In genomic region chr17:5527647-5528250, GRCh38 we compare ENCODE assay signal across 1 cellular context.
TF ChIP-seq lines count a peak whose summit lies in the region.

No MANE protein-coding gene starts in this region.

TF ChIP-seq in endothelial cell of umbilical vein, 7 proteins besides CTCF, POLR2A, EP300 and RAD21:
- no peak for TF ChIP-seq GATA2 (IDR thresholded peaks at IDR 0.05; ENCODE audit: insufficient read depth, insufficient read length, low read depth, low read length)
- TF ChIP-seq EZH2 (IDR thresholded peaks at IDR 0.05; ENCODE audit: borderline replicate concordance, low read depth, low read length, severe bottlenecking) = no peak
- TF ChIP-seq FOS (IDR thresholded peaks at IDR 0.05; ENCODE audit: borderline replicate concordance, insufficient read depth, low read length) = no peak
- TF ChIP-seq MAX (IDR thresholded peaks at IDR 0.05; ENCODE audit: insufficient read depth, insufficient read length) = no peak
- no peak for TF ChIP-seq JUN (IDR thresholded peaks at IDR 0.05; ENCODE audit: borderline replicate concordance, insufficient read depth, insufficient read length, low read depth)
- TF ChIP-seq POLR2AphosphoS5 (IDR thresholded peaks at IDR 0.05; ENCODE audit: insufficient read depth, low read depth, low read length) = no peak
- no peak for TF ChIP-seq MYC (IDR thresholded peaks at IDR 0.05; ENCODE audit: low read depth, low read length)
